Comparison of ENCODE assay signal across 8 cellular contexts in genomic region chr11:45662665-45663485, GRCh38. TPM values are rescaled to one million over a fixed set of nuclear protein-coding genes. Genes with fewer than 3 reads are reported as not detected.
DNase-seq lines count a peak whose midpoint lies in the region; ATAC-seq and TF ChIP-seq lines count a peak whose summit lies in the region.

No MANE protein-coding gene starts in this region.

- H3K27ac ChIP-seq in sigmoid colon (no peak overlapping the region), colonic mucosa (no peak overlapping the region)

- TF ChIP-seq CTCF in sigmoid colon (IDR thresholded peaks at IDR 0.05) (no peak), colonic mucosa (IDR thresholded peaks at IDR 0.05) (no peak)

- H3K9me3 Mint-ChIP-seq in effector memory CD8-positive, alpha-beta T cell, result no peaks in the 10 kb centered on the region

- peaks cover 38 to 70% (median 50%) of the 10 kb centered on the region in 3 donors for H3K27me3 ChIP-seq in sigmoid colon
- H3K27me3 ChIP-seq in colonic mucosa, result peaks cover 38% of the 10 kb centered on the region

- no peak for TF ChIP-seq EP300 in sigmoid colon (IDR thresholded peaks at IDR 0.05)

- H3K4me1 Mint-ChIP-seq in effector memory CD8-positive, alpha-beta T cell (ENCODE audit: low read depth in 2 of 2), result peaks cover 4 to 6% of the 10 kb centered on the region in 2 donors

- no peaks in the 10 kb centered on the region for H3K36me3 ChIP-seq in sigmoid colon
- H3K36me3 ChIP-seq in colonic mucosa, result no peaks in the 10 kb centered on the region

- WGBS in sigmoid colon, 2 donors, result 45% methylated on average over 14 of the region's 14 CpGs

- intact Hi-C loops in sigmoid colon (cut with DNase I), result no loop called here
- intact Hi-C loops in colonic mucosa (cut with DNase I), result no loop called here
- intact Hi-C loops in Right ventricle myocardium inferior (cut with DNase I), result loop anchor here (10.0 kb wide), 2 partner anchors 62 to 182 kb away; partner anchors contain the start of gene CRY2

- H3K27ac Mint-ChIP-seq in effector memory CD8-positive, alpha-beta T cell, result no peak overlapping the region

- H3K9me3 ChIP-seq in sigmoid colon (no peaks in the 10 kb centered on the region), colonic mucosa (no peaks in the 10 kb centered on the region)

- ATAC-seq in effector memory CD8-positive, alpha-beta T cell (replicated peaks), result no peak
- ATAC-seq in GM21529 (IDR thresholded peaks at IDR 0.05; ENCODE audit: unreplicated experiment) (no peak), Right ventricle myocardium inferior (no peak)

- H3K4me1 ChIP-seq in sigmoid colon (peaks cover 0 to 34% (median 22%) of the 10 kb centered on the region in 4 donors), colonic mucosa (no peaks in the 10 kb centered on the region)

- TF ChIP-seq POLR2A in sigmoid colon (IDR thresholded peaks at IDR 0.05), result no peak

- peaks cover 59 to 85% of the 10 kb centered on the region in 2 donors for H3K27me3 Mint-ChIP-seq in effector memory CD8-positive, alpha-beta T cell

- H3K4me3 Mint-ChIP-seq in effector memory CD8-positive, alpha-beta T cell, result peak overlapping the region; percentile 9 to 43

- no peak overlapping the region for H3K9ac ChIP-seq in colonic mucosa (ENCODE audit: low read depth in 2 of 2, low read length in 2 of 2)

- H3K4me3 ChIP-seq in sigmoid colon, result no peak overlapping the region
- H3K4me3 ChIP-seq in colonic mucosa, result no peak overlapping the region

- peak; percentile 58 for DNase-seq in NCI-H748 (lab: John Stamatoyannopoulos, UW; ENCODE audit: unreplicated experiment)
- DNase-seq in NCI-H748 treated with DMSO at 0.1 percent for 48 hours (lab: John Stamatoyannopoulos, UW), result no peak
- DNase-seq in NCI-H2227 treated with DMSO at 0.1 percent for 48 hours (lab: John Stamatoyannopoulos, UW), result peak; percentile 45
- no peak for DNase-seq in effector memory CD8-positive, alpha-beta T cell
- peak; percentile 57 for DNase-seq in sigmoid colon
- DNase-seq in colonic mucosa, result no peak
- DNase-seq in Right ventricle myocardium inferior (ENCODE audit: missing footprints), result no peak

- peaks cover 3% of the 10 kb centered on the region for H3K36me3 Mint-ChIP-seq in effector memory CD8-positive, alpha-beta T cell (ENCODE audit: insufficient read depth)

RNA-seq across cellular contexts. Expression of gene CHST1, which starts 2.5 kb away (rescaled TPM):
- 1 to 10 TPM in 3 of 4 donors, under 1 TPM in 1; 0.55 to 1.5 (median 1.5) TPM for total RNA-seq in sigmoid colon
- polyA plus RNA-seq in sigmoid colon, result 1 to 10 TPM in 1 of 3 donors, under 1 TPM in 2; 0.23 to 1.2 (median 0.60) TPM
- under 1 TPM; 0.54 to 0.58 TPM for total RNA-seq in colonic mucosa
- 3.2 TPM for total RNA-seq in Right ventricle myocardium inferior

Comparison
In these comparisons a context has a peak if more than half of its experiments do, and no peak if none do; other contexts are left out.
1. DNase-seq: peak in NCI-H748 (single experiment), NCI-H2227 treated with DMSO at 0.1 percent for 48 hours (single experiment) and sigmoid colon (single experiment); none in NCI-H748 treated with DMSO at 0.1 percent for 48 hours (single experiment), effector memory CD8-positive, alpha-beta T cell (0 of 3), colonic mucosa (single experiment) and Right ventricle myocardium inferior (single experiment).